16 cellular contexts compared by ENCODE assay signal in genomic region chr9:16203735-16204573, GRCh38.
DNase-seq lines count a peak whose midpoint lies in the region; ATAC-seq and TF ChIP-seq lines count a peak whose summit lies in the region.
"Had no signal": no experiment of that assay in that cellular context is flagged by ENCODE, and none has a peak within 500 bp of the region (broad histone marks: within the 10 kb centered on the region; RNA-seq: fewer than 3 reads in every experiment).

No MANE protein-coding gene starts in this region.

- H3K36me3 Mint-ChIP-seq in GM23338 (ENCODE audit: low read depth), result no peaks in the 10 kb centered on the region

- 0 out of 2 replicates have a peak overlapping the region, but pooled peaks have one; percentile 9 for H3K27ac Mint-ChIP-seq in GM23338
- H3K27ac Mint-ChIP-seq: dendritic cell treated with granulocyte-macrophage colony-stimulating factor and Interleukin-4, amounts not matched to agents 40 ng/mL and 50 ng/mL, for 4 days had no signal

- H3K9me3 Mint-ChIP-seq in GM23338, result peaks cover 2% of the 10 kb centered on the region; the same call in 2 of the 3 replicates

- H3K4me1 ChIP-seq in GM23338 (ENCODE audit: insufficient read depth) (peaks cover 5% of the 10 kb centered on the region; the same call in 1 of the 2 replicates), mesodermal cell (ENCODE audit: control insufficient read depth, insufficient read depth, low read length, poor library complexity, severe bottlenecking) (peaks cover 23% of the 10 kb centered on the region), smooth muscle cell (ENCODE audit: low read depth) (no peaks in the 10 kb centered on the region)
- H3K4me1 ChIP-seq: right atrium auricular region, testis had no signal

- TF ChIP-seq CTCF in GM23338 (conservative IDR thresholded peaks at IDR 0.05; ENCODE audit: low read depth in 2 of 2) (no peak), VCaP (conservative IDR thresholded peaks at IDR 0.05) (no peak), smooth muscle cell (IDR thresholded peaks at IDR 0.05; ENCODE audit: borderline replicate concordance, insufficient read depth, poor library complexity, severe bottlenecking) (no peak)

- no peaks in the 10 kb centered on the region for H3K79me2 ChIP-seq in GM23338 (replicated peaks; ENCODE audit: insufficient read depth)
- H3K79me2 ChIP-seq in smooth muscle cell (ENCODE audit: low read depth), result no peaks in the 10 kb centered on the region

- no peak overlapping the region for H3K27ac ChIP-seq in GM23338 (ENCODE audit: low read depth)
- H3K27ac ChIP-seq in VCaP, result peak overlapping the region; percentile 88
- peak overlapping the region; percentile 47 for H3K27ac ChIP-seq in mesodermal cell (ENCODE audit: low read depth, low read length, severe bottlenecking)
- no peak overlapping the region for H3K27ac ChIP-seq in smooth muscle cell (ENCODE audit: low read depth)
- H3K27ac ChIP-seq: right atrium auricular region, testis had no signal

- H3K4me3 ChIP-seq in GM23338, result no peak overlapping the region
- H3K4me3 ChIP-seq in mesodermal cell (ENCODE audit: extremely low read depth, insufficient read depth, low read length, poor library complexity, severe bottlenecking), result no peak overlapping the region
- H3K4me3 ChIP-seq in smooth muscle cell, result no peak overlapping the region
- H3K4me3 ChIP-seq: right atrium auricular region, testis had no signal

- H2AFZ ChIP-seq in GM23338 (no peak overlapping the region), smooth muscle cell (ENCODE audit: low read depth) (no peak overlapping the region)

- H3K9me3 ChIP-seq in mesodermal cell (ENCODE audit: control insufficient read depth, low read length) (peaks cover 5% of the 10 kb centered on the region), smooth muscle cell (replicated peaks; ENCODE audit: low read depth) (no peaks in the 10 kb centered on the region)
- H3K9me3 ChIP-seq: right atrium auricular region, testis had no signal

- no peak overlapping the region for H3K4me3 Mint-ChIP-seq in GM23338
- H3K4me3 Mint-ChIP-seq: dendritic cell treated with granulocyte-macrophage colony-stimulating factor and Interleukin-4, amounts not matched to agents 40 ng/mL and 50 ng/mL, for 4 days had no signal

- no peaks in the 10 kb centered on the region for H3K36me3 ChIP-seq in GM23338 (ENCODE audit: insufficient read depth)
- H3K36me3 ChIP-seq in mesodermal cell (ENCODE audit: control insufficient read depth, insufficient read depth, low read length), result no peaks in the 10 kb centered on the region
- H3K36me3 ChIP-seq in smooth muscle cell (ENCODE audit: low read depth), result no peaks in the 10 kb centered on the region
- H3K36me3 ChIP-seq: right atrium auricular region had no signal

- peaks cover 8% of the 10 kb centered on the region; the same call in 1 of the 2 replicates for H3K9me2 ChIP-seq in GM23338 (ENCODE audit: insufficient read depth)

- H3F3A ChIP-seq in GM23338 (replicated peaks; ENCODE audit: low read depth) (no peaks in the 10 kb centered on the region), smooth muscle cell (ENCODE audit: low read depth) (peaks cover 8% of the 10 kb centered on the region)

- H3K9ac ChIP-seq in smooth muscle cell (ENCODE audit: low read depth), result no peak overlapping the region

- H4K20me1 ChIP-seq in GM23338 (replicated peaks; ENCODE audit: insufficient read depth) (no peaks in the 10 kb centered on the region), smooth muscle cell (ENCODE audit: low read depth) (no peaks in the 10 kb centered on the region)

- H3K4me2 ChIP-seq in GM23338 (no peak overlapping the region), smooth muscle cell (peak overlapping the region; percentile 75)

- H3K27me3 Mint-ChIP-seq in GM23338 (ENCODE audit: insufficient read depth, low read depth, poor library complexity), result peaks cover 3% of the 10 kb centered on the region

- H3K27me3 ChIP-seq in GM23338 (ENCODE audit: insufficient read depth) (no peaks in the 10 kb centered on the region), smooth muscle cell (ENCODE audit: low read depth) (no peaks in the 10 kb centered on the region)
- H3K27me3 ChIP-seq: right atrium auricular region, testis had no signal

- 88 to 94% methylated on average over 11 to 12 of the region's 14 CpGs for WGBS in mesodermal cell (ENCODE audit: insufficient coverage in 2 of 2), 2 experiments
- 69% methylated on average over 14 of the region's 14 CpGs for WGBS in smooth muscle cell (ENCODE audit: low lambda C conversion rate)

- H3K4me1 Mint-ChIP-seq in GM23338, result peaks cover 9% of the 10 kb centered on the region

- DNase-seq in GM23338 (ENCODE audit: low spot score) (no peak), smooth muscle cell (lab: John Stamatoyannopoulos, UW; ENCODE audit: unreplicated experiment) (no peak), DMS114 treated with DMSO at 0.1 percent for 48 hours (lab: John Stamatoyannopoulos, UW; ENCODE audit: unreplicated experiment) (no peak), T-helper 2 cell (no peak)
- no peak for DNase-seq in stimulated activated naive CD8-positive, alpha-beta T cell treated with anti-CD3 and anti-CD28 coated beads, Interleukin-15, Interleukin-2, amounts not matched to agents 100 U/mL and 50 U/mL, for 24 hours
- DNase-seq: activated CD4-positive, alpha-beta T cell treated with anti-CD3 and anti-CD28 coated beads for 4 hours; DND-41; NCI-H1436; NCI-H2171 treated with DMSO at 0.1 percent for 48 hours; nucleus accumbens; testis had no signal

- ATAC-seq in GM23338 (no peak), GM21528 (IDR thresholded peaks at IDR 0.05; ENCODE audit: low FRiP score, unreplicated experiment) (no peak)
- ATAC-seq in stimulated activated naive CD8-positive, alpha-beta T cell treated with anti-CD3 and anti-CD28 coated beads, Interleukin-15, Interleukin-2, amounts not matched to agents 100 U/mL and 50 U/mL, for 24 hours, result no peak

TF ChIP-seq in GM23338, 12 proteins besides CTCF, POLR2A, EP300 and RAD21:
- TF ChIP-seq JUNB (IDR thresholded peaks at IDR 0.05; ENCODE audit: unreplicated experiment) (no peak), EZH2 (IDR thresholded peaks at IDR 0.05; ENCODE audit: low read depth, unreplicated experiment) (no peak), POLR2AphosphoS5 (IDR thresholded peaks at IDR 0.05; ENCODE audit: low read depth) (no peak), NANOG (IDR thresholded peaks at IDR 0.05; ENCODE audit: borderline replicate concordance) (no peak), ZNF114 (CRISPR knock-in tag; IDR thresholded peaks at IDR 0.05) (no peak), CREB1 (CRISPR knock-in tag; IDR thresholded peaks at IDR 0.05; ENCODE audit: low read depth) (no peak)

Comparison
In these comparisons a context has a peak if more than half of its experiments do, and no peak if none do; other contexts are left out.
1. H3K27ac ChIP-seq: peak in VCaP (single experiment) and mesodermal cell (single experiment); none in GM23338 (single experiment) and smooth muscle cell (single experiment).